In genomic region chr1:16032388-16033100, GRCh38 we compare ENCODE assay signal across 9 cellular contexts. TPM values are rescaled to one million over a fixed set of nuclear protein-coding genes. Genes with fewer than 3 reads are reported as not detected.
A peak's percentile ranks its signal among the peaks of the same experiment; 100 is the strongest.
DNase-seq lines count a peak whose midpoint lies in the region; ATAC-seq and TF ChIP-seq lines count a peak whose summit lies in the region.
"Had no signal": no experiment of that assay in that cellular context is flagged by ENCODE, and none has a peak within 500 bp of the region (broad histone marks: within the 10 kb centered on the region; RNA-seq: fewer than 3 reads in every experiment).

No MANE protein-coding gene starts in this region.

- POLR2A ChIA-PET in HEK293 (lab: Yijun Ruan, JAX), result interaction anchor here (0.8 kb wide), 1 partner anchor 9 kb away, joined by 3 read pairs; no protein-coding TSS in a partner anchor

- H3K4me3 Mint-ChIP-seq in activated CD4-positive, alpha-beta T cell treated with anti-CD3 and anti-CD28 coated beads, Interleukin-2, amount 10 ng/mL, durations not matched to agents 24 days and 14 days, result no peak overlapping the region
- no peak overlapping the region for H3K4me3 Mint-ChIP-seq in effector memory CD8-positive, alpha-beta T cell
- H3K4me3 Mint-ChIP-seq: activated naive CD4-positive, alpha-beta T cell treated with anti-CD3 and anti-CD28 coated beads, Interleukin-2, amount 50 U/mL, for 24 hours had no signal

- H3K4me1 ChIP-seq in HEK293 (ENCODE audit: control insufficient read depth, insufficient read depth, low read length), result no peaks in the 10 kb centered on the region

- CTCF ChIA-PET in HEK293 (lab: Yijun Ruan, JAX), result interaction anchor here (0.7 to 2.5 kb wide), 7 partner anchors 9 to 241 kb away, joined by 3 to 14 read pairs (median 4); partner anchors contain the start of gene HSPB7

- no peaks in the 10 kb centered on the region for H3K36me3 Mint-ChIP-seq in activated CD4-positive, alpha-beta T cell treated with anti-CD3 and anti-CD28 coated beads, Interleukin-2, amount 10 ng/mL, durations not matched to agents 24 days and 14 days (ENCODE audit: low read depth)
- H3K36me3 Mint-ChIP-seq in effector memory CD8-positive, alpha-beta T cell (ENCODE audit: insufficient read depth), result no peaks in the 10 kb centered on the region
- H3K36me3 Mint-ChIP-seq: activated naive CD4-positive, alpha-beta T cell treated with anti-CD3 and anti-CD28 coated beads, Interleukin-2, amount 50 U/mL, for 24 hours had no signal

- H3K9me3 ChIP-seq in HEK293 (ENCODE audit: control insufficient read depth, insufficient read depth, low read depth, low read length), result no peaks in the 10 kb centered on the region

- intact Hi-C loops in activated CD4-positive, alpha-beta T cell treated with anti-CD3 and anti-CD28 coated beads, Interleukin-2, amount 10 ng/mL, durations not matched to agents 24 days and 14 days (cut with micrococcal nuclease), result no loop called here

- H3K4me3 ChIP-seq in HEK293 (ENCODE audit: low read depth, low read length), result no peak overlapping the region

- DNase-seq in DMS153 (lab: John Stamatoyannopoulos, UW) (peak; percentile 65), NCI-H446 (lab: John Stamatoyannopoulos, UW) (peak; percentile 30 to 77), lung microvascular endothelial cell (ENCODE audit: low read depth in 2 of 2) (peak; percentile 82 to 88)
- DNase-seq in activated CD4-positive, alpha-beta T cell treated with anti-CD3 and anti-CD28 coated beads, Interleukin-2, amount 10 ng/mL, durations not matched to agents 24 days and 14 days, result peak; percentile 86
- DNase-seq in effector memory CD8-positive, alpha-beta T cell, result peak in 2 of 3 experiments; percentile 18 to 22
- peak; percentile 78 for DNase-seq in stimulated activated CD8-positive, alpha-beta memory T cell treated with anti-CD3 and anti-CD28 coated beads, Interleukin-4, amount 100 ng/mL, for 48 hours

- no peaks in the 10 kb centered on the region for H3K36me3 ChIP-seq in HEK293 (ENCODE audit: control insufficient read depth in 2 of 2, insufficient read depth in 1 of 2, low read length in 2 of 2)

- H3K27me3 Mint-ChIP-seq in activated CD4-positive, alpha-beta T cell treated with anti-CD3 and anti-CD28 coated beads, Interleukin-2, amount 10 ng/mL, durations not matched to agents 24 days and 14 days, result peaks cover 11% of the 10 kb centered on the region
- peaks cover 31 to 69% of the 10 kb centered on the region in 2 donors for H3K27me3 Mint-ChIP-seq in effector memory CD8-positive, alpha-beta T cell

- no peak overlapping the region for H3K27ac Mint-ChIP-seq in activated CD4-positive, alpha-beta T cell treated with anti-CD3 and anti-CD28 coated beads, Interleukin-2, amount 10 ng/mL, durations not matched to agents 24 days and 14 days
- no peak overlapping the region for H3K27ac Mint-ChIP-seq in effector memory CD8-positive, alpha-beta T cell
- H3K27ac Mint-ChIP-seq: activated naive CD4-positive, alpha-beta T cell treated with anti-CD3 and anti-CD28 coated beads, Interleukin-2, amount 50 U/mL, for 24 hours had no signal

- ATAC-seq in effector memory CD8-positive, alpha-beta T cell (replicated peaks), result peak; percentile 79
- no peak for ATAC-seq in HG03520 (IDR thresholded peaks at IDR 0.05; ENCODE audit: unreplicated experiment)

- no peaks in the 10 kb centered on the region for H3K9me3 Mint-ChIP-seq in activated CD4-positive, alpha-beta T cell treated with anti-CD3 and anti-CD28 coated beads, Interleukin-2, amount 10 ng/mL, durations not matched to agents 24 days and 14 days
- H3K9me3 Mint-ChIP-seq in effector memory CD8-positive, alpha-beta T cell, result no peaks in the 10 kb centered on the region
- H3K9me3 Mint-ChIP-seq: activated naive CD4-positive, alpha-beta T cell treated with anti-CD3 and anti-CD28 coated beads, Interleukin-2, amount 50 U/mL, for 24 hours had no signal

- peak; percentile 79; the same call in 1 of the 2 replicates for TF ChIP-seq CTCF in HEK293 (tag by site-specific recombination; IDR thresholded peaks at IDR 0.05)

- H3K4me1 Mint-ChIP-seq in activated CD4-positive, alpha-beta T cell treated with anti-CD3 and anti-CD28 coated beads, Interleukin-2, amount 10 ng/mL, durations not matched to agents 24 days and 14 days, result peaks cover 2% of the 10 kb centered on the region
- H3K4me1 Mint-ChIP-seq in effector memory CD8-positive, alpha-beta T cell (ENCODE audit: low read depth in 2 of 2), result peaks cover 0 to 2% of the 10 kb centered on the region in 2 donors
- H3K4me1 Mint-ChIP-seq: activated naive CD4-positive, alpha-beta T cell treated with anti-CD3 and anti-CD28 coated beads, Interleukin-2, amount 50 U/mL, for 24 hours had no signal

- no peak overlapping the region for H3K27ac ChIP-seq in HEK293 (ENCODE audit: extremely low read depth, low read depth, low read length)

TF ChIP-seq in HEK293, 187 proteins besides CTCF, POLR2A, EP300 and RAD21:
- no peak for TF ChIP-seq ZNF138 (tag by site-specific recombination; IDR thresholded peaks at IDR 0.05; ENCODE audit: borderline replicate concordance)
- peak; percentile 65 for TF ChIP-seq EGR2 (tag by site-specific recombination; IDR thresholded peaks at IDR 0.05; ENCODE audit: low read depth)
- TF ChIP-seq ZNF837 (tag by site-specific recombination; IDR thresholded peaks at IDR 0.05), result no peak
- TF ChIP-seq GLIS2 (tag by site-specific recombination; IDR thresholded peaks at IDR 0.05), result peak; percentile 40
- peak; percentile 31; the same call in 1 of the 2 replicates for TF ChIP-seq KLF1 (tag by site-specific recombination; IDR thresholded peaks at IDR 0.05)
- peak; percentile 51 for TF ChIP-seq SP2 (tag by site-specific recombination; IDR thresholded peaks at IDR 0.05)
- TF ChIP-seq ZNF335 (tag by site-specific recombination; conservative IDR thresholded peaks at IDR 0.05), result 0 out of 2 replicates have a peak, but pooled peaks have one; percentile 26
- TF ChIP-seq GLIS1 (tag by site-specific recombination; IDR thresholded peaks at IDR 0.05), result peak; percentile 21; the same call in 1 of the 2 replicates
- peak; percentile 42; the same call in 1 of the 2 replicates for TF ChIP-seq SP3 (tag by site-specific recombination; IDR thresholded peaks at IDR 0.05)
- no peak for TF ChIP-seq ZNF473 (tag by site-specific recombination; IDR thresholded peaks at IDR 0.05)
- TF ChIP-seq KLF7 (tag by site-specific recombination; IDR thresholded peaks at IDR 0.05; ENCODE audit: borderline replicate concordance), result peak; percentile 47; the same call in 1 of the 2 replicates
- TF ChIP-seq ZNF701 (tag by site-specific recombination; IDR thresholded peaks at IDR 0.05), result no peak
- TF ChIP-seq YY2 (tag by site-specific recombination; IDR thresholded peaks at IDR 0.05), result no peak
- peak; percentile 54 for TF ChIP-seq PATZ1 (tag by site-specific recombination; IDR thresholded peaks at IDR 0.05)
- no peak for TF ChIP-seq ZFP41 (tag by site-specific recombination; IDR thresholded peaks at IDR 0.05; ENCODE audit: borderline replicate concordance)
- no peak for TF ChIP-seq ZFP69B (tag by site-specific recombination; IDR thresholded peaks at IDR 0.05)
- no peak for TF ChIP-seq ZNF660 (tag by site-specific recombination; IDR thresholded peaks at IDR 0.05)
- TF ChIP-seq ZFHX2 (tag by site-specific recombination; conservative IDR thresholded peaks at IDR 0.05), result peak; percentile 84
- no peak for TF ChIP-seq REPIN1 (tag by site-specific recombination; IDR thresholded peaks at IDR 0.05; ENCODE audit: low read depth)
- peak; percentile 79 for TF ChIP-seq KLF9 (tag by site-specific recombination; IDR thresholded peaks at IDR 0.05; ENCODE audit: low read depth)
- 0 out of 2 replicates have a peak, but pooled peaks have one; percentile 26 for TF ChIP-seq KLF16 (tag by site-specific recombination; IDR thresholded peaks at IDR 0.05)

RNA-seq across cellular contexts. Expression of gene CLCNKA, which starts 10.7 kb away (rescaled TPM):
- not detected in 2 replicates for total RNA-seq in activated CD4-positive, alpha-beta T cell treated with anti-CD3 and anti-CD28 coated beads, Interleukin-2, amount 10 ng/mL, durations not matched to agents 24 days and 14 days
- not detected in 2 replicates for total RNA-seq in lung microvascular endothelial cell

RNA-seq across cellular contexts. Expression of gene CLCNKB, which starts 11.0 kb away (rescaled TPM):
- not detected in 2 replicates for total RNA-seq in activated CD4-positive, alpha-beta T cell treated with anti-CD3 and anti-CD28 coated beads, Interleukin-2, amount 10 ng/mL, durations not matched to agents 24 days and 14 days
- under 0.01 TPM in 1 of 2 replicates, not detected in the other for total RNA-seq in lung microvascular endothelial cell

RNA-seq across cellular contexts. Expression of gene HSPB7, which starts 14.7 kb away (rescaled TPM):
- total RNA-seq in activated CD4-positive, alpha-beta T cell treated with anti-CD3 and anti-CD28 coated beads, Interleukin-2, amount 10 ng/mL, durations not matched to agents 24 days and 14 days, result not detected in 2 replicates
- total RNA-seq in lung microvascular endothelial cell, result not detected in 2 replicates

RNA-seq across cellular contexts. Expression of gene SRARP, which starts 28.5 kb away (rescaled TPM):
- not detected in 2 replicates for total RNA-seq in activated CD4-positive, alpha-beta T cell treated with anti-CD3 and anti-CD28 coated beads, Interleukin-2, amount 10 ng/mL, durations not matched to agents 24 days and 14 days
- 0.44 and 0.99 TPM in 2 replicates for total RNA-seq in lung microvascular endothelial cell

RNA-seq across cellular contexts. Expression of gene FAM131C, which starts 40.9 kb away (rescaled TPM):
- total RNA-seq in activated CD4-positive, alpha-beta T cell treated with anti-CD3 and anti-CD28 coated beads, Interleukin-2, amount 10 ng/mL, durations not matched to agents 24 days and 14 days, result 0.26 and 0.38 TPM in 2 replicates
- total RNA-seq in lung microvascular endothelial cell, result 0.22 TPM in 1 of 2 replicates, not detected in the other

Comparison
In these comparisons a context has a peak if more than half of its experiments do, and no peak if none do; other contexts are left out.
1. DNase-seq: peak in every context shown above with its lines; median percentile 86 in activated CD4-positive, alpha-beta T cell treated with anti-CD3 and anti-CD28 coated beads, Interleukin-2, amount 10 ng/mL, durations not matched to agents 24 days and 14 days; 85 in lung microvascular endothelial cell; 78 in stimulated activated CD8-positive, alpha-beta memory T cell treated with anti-CD3 and anti-CD28 coated beads, Interleukin-4, amount 100 ng/mL, for 48 hours; 65 in DMS153; 54 in NCI-H446; 20 in effector memory CD8-positive, alpha-beta T cell.